8 cellular contexts compared by ENCODE assay signal in genomic region chr20:327041-327945, GRCh38. TPM values are rescaled to one million over a fixed set of nuclear protein-coding genes. Genes with fewer than 3 reads are reported as not detected.
A peak's percentile ranks its signal among the peaks of the same experiment; 100 is the strongest.
DNase-seq lines count a peak whose midpoint lies in the region; ATAC-seq and TF ChIP-seq lines count a peak whose summit lies in the region.

No MANE protein-coding gene starts in this region.

- H4K20me1 ChIP-seq in OCI-LY7 (ENCODE audit: insufficient read depth, low read length), result peaks cover 19% of the 10 kb centered on the region; the same call in 1 of the 2 replicates

- peak overlapping the region; percentile 85 for H3K27ac ChIP-seq in OCI-LY7 (ENCODE audit: low read depth, low read length, poor library complexity, severe bottlenecking)

- H3K4me3 Mint-ChIP-seq in IgD-negative memory B cell, result peak overlapping the region; percentile 66 to 91 (median 82)

- TF ChIP-seq CTCF in OCI-LY7 (conservative IDR thresholded peaks at IDR 0.05; ENCODE audit: low read length), result no peak
- no peak for TF ChIP-seq CTCF in mucosa of descending colon (IDR thresholded peaks at IDR 0.05)

- H3K79me2 ChIP-seq in OCI-LY7 (ENCODE audit: insufficient read depth, low read depth, low read length), result peaks cover 35% of the 10 kb centered on the region

- intact Hi-C loops in OCI-LY7 (cut with micrococcal nuclease; ENCODE audit: unreplicated experiment), result no loop called here
- intact Hi-C loops in mucosa of descending colon (cut with DNase I, micrococcal nuclease), result no loop called here

- CTCF ChIA-PET in OCI-LY7 (lab: Charles Lee; ENCODE audit: unreplicated experiment), result no interaction called here

- peak; percentile 89 for DNase-seq in Daoy (ENCODE audit: low read depth)
- peak; percentile 95 for DNase-seq in OCI-LY7 (ENCODE audit: low spot score)
- DNase-seq in activated T-cell treated with anti-CD3 and anti-CD28 coated beads, Interleukin-2, amount 50 U/mL, for 48 hours, result peak; percentile 87 to 88
- DNase-seq in erythroblast (lab: John Stamatoyannopoulos, UW), result peak; percentile 81 to 88
- peak; percentile 80 to 86 (median 83) for DNase-seq in mucosa of descending colon
- DNase-seq in stimulated activated CD8-positive, alpha-beta memory T cell treated with anti-CD3 and anti-CD28 coated beads, Interleukin-7, amount 100 ng/mL, for 24 hours (ENCODE audit: low read depth), result peak; percentile 53

- H3K27me3 Mint-ChIP-seq in IgD-negative memory B cell, result no peaks in the 10 kb centered on the region

- peaks cover 3 to 28% (median 25%) of the 10 kb centered on the region in 3 donors for H3K4me1 Mint-ChIP-seq in IgD-negative memory B cell

- H2AFZ ChIP-seq in OCI-LY7 (ENCODE audit: low read length), result 0 out of 2 replicates have a peak overlapping the region, but pooled peaks have one; percentile 4

- H3K36me3 Mint-ChIP-seq in IgD-negative memory B cell, result peaks cover 1% of the 10 kb centered on the region

- H3K27ac Mint-ChIP-seq in IgD-negative memory B cell, result peak overlapping the region; percentile 54 to 93 (median 67)

- H3K4me2 ChIP-seq in OCI-LY7 (ENCODE audit: low read length), result peak overlapping the region; percentile 91

- peak; percentile 8 for ATAC-seq in mucosa of descending colon
- ATAC-seq in GM21786 (IDR thresholded peaks at IDR 0.05; ENCODE audit: unreplicated experiment), result no peak

- H3K4me3 ChIP-seq in OCI-LY7 (ENCODE audit: low read depth, low read length, poor library complexity, severe bottlenecking) (peak overlapping the region; percentile 98), mucosa of descending colon (no peak overlapping the region)

- POLR2A ChIA-PET in OCI-LY7 (lab: Charles Lee), result no interaction called here

- H3K36me3 ChIP-seq in OCI-LY7 (ENCODE audit: insufficient read depth, low read length) (peaks cover 36% of the 10 kb centered on the region), mucosa of descending colon (ENCODE audit: low read depth) (no peaks in the 10 kb centered on the region)

- H3K9me3 Mint-ChIP-seq in IgD-negative memory B cell, result no peaks in the 10 kb centered on the region

- H3K9me3 ChIP-seq in OCI-LY7 (ENCODE audit: low read length), result no peaks in the 10 kb centered on the region
- no peaks in the 10 kb centered on the region for H3K9me3 ChIP-seq in mucosa of descending colon

- no peaks in the 10 kb centered on the region for H3K9me2 ChIP-seq in OCI-LY7 (ENCODE audit: insufficient read depth, low read length)

- TSS peak; percentile 61 for BruUV-seq in OCI-LY7 (replicated peaks; lab: Mats Ljungman, UMichigan)

- peaks cover 36% of the 10 kb centered on the region for H3K4me1 ChIP-seq in OCI-LY7 (ENCODE audit: insufficient read depth, low read length, poor library complexity, severe bottlenecking)
- peaks cover 25% of the 10 kb centered on the region for H3K4me1 ChIP-seq in mucosa of descending colon (ENCODE audit: low read depth)

- peak; percentile 2 for TF ChIP-seq POLR2A in erythroblast (IDR thresholded peaks at IDR 0.05; ENCODE audit: low read length)

RNA-seq across cellular contexts. Expression of gene SOX12, which starts 1.9 kb away (rescaled TPM):
- 1.1 and 1.5 TPM in 2 replicates for total RNA-seq in Daoy (2014; rRNA removed; shearing (Covaris generic))
- polyA plus RNA-seq in IgD-negative memory B cell, result 1.9 TPM
- 12.9 and 16.4 TPM in 2 replicates for total RNA-seq in OCI-LY7 (2014; rRNA removed; shearing (Covaris generic))
- 43.8 and 46.6 TPM in 2 replicates for total RNA-seq in OCI-LY7 (2022)
- 10 to 100 TPM in 1 of 3 donors, 1 to 10 TPM in 2; 3.9 to 24.0 (median 4.5) TPM for total RNA-seq in mucosa of descending colon

RNA-seq across cellular contexts. Expression of gene NRSN2, which starts 19.6 kb away (rescaled TPM):
- total RNA-seq in Daoy (2014; rRNA removed; shearing (Covaris generic)), result 19.2 and 19.3 TPM in 2 replicates
- polyA plus RNA-seq in IgD-negative memory B cell, result 6.2 TPM
- total RNA-seq in OCI-LY7 (2014; rRNA removed; shearing (Covaris generic)), result 0.32 and 0.49 TPM in 2 replicates
- total RNA-seq in OCI-LY7 (2022), result 0.66 and 0.86 TPM in 2 replicates
- total RNA-seq in mucosa of descending colon, result 10 to 100 TPM in 2 of 3 donors, 1 to 10 TPM in 1; 8.7 to 21.1 (median 13.1) TPM

RNA-seq across cellular contexts. Expression of gene ZCCHC3, which starts 29.9 kb away (rescaled TPM):
- total RNA-seq in Daoy (2014; rRNA removed; shearing (Covaris generic)), result 14.3 and 15.8 TPM in 2 replicates
- polyA plus RNA-seq in IgD-negative memory B cell, result 16.7 TPM
- 39.8 and 45.3 TPM in 2 replicates for total RNA-seq in OCI-LY7 (2014; rRNA removed; shearing (Covaris generic))
- total RNA-seq in OCI-LY7 (2022) (34.8 and 35.6 TPM in 2 replicates), mucosa of descending colon (10 to 100 TPM; 12.0 to 18.7 (median 12.6) TPM)

RNA-seq across cellular contexts. Expression of gene C20orf96, which starts 36.7 kb away (rescaled TPM):
- 0.51 and 0.57 TPM in 2 replicates for total RNA-seq in Daoy (2014; rRNA removed; shearing (Covaris generic))
- polyA plus RNA-seq in IgD-negative memory B cell, result 1.1 TPM
- 2.6 and 6.3 TPM in 2 replicates for total RNA-seq in OCI-LY7 (2014; rRNA removed; shearing (Covaris generic))
- total RNA-seq in OCI-LY7 (2022) (12.6 and 13.1 TPM in 2 replicates), mucosa of descending colon (10 to 100 TPM in 2 of 3 donors, 1 to 10 TPM in 1; 6.8 to 12.1 (median 11.3) TPM)

RNA-seq across cellular contexts. Expression of gene TRIB3, which starts 53.3 kb away (rescaled TPM):
- 11.2 and 16.3 TPM in 2 replicates for total RNA-seq in Daoy (2014; rRNA removed; shearing (Covaris generic))
- 20.1 TPM for polyA plus RNA-seq in IgD-negative memory B cell
- 87.2 and 114 TPM in 2 replicates for total RNA-seq in OCI-LY7 (2014; rRNA removed; shearing (Covaris generic))
- total RNA-seq in OCI-LY7 (2022) (92.7 and 111 TPM in 2 replicates), mucosa of descending colon (1 to 10 TPM; 1.4 to 7.4 (median 3.4) TPM)

Comparison
In these comparisons a context has a peak if more than half of its experiments do, and no peak if none do; other contexts are left out.
1. RNA of gene NRSN2, which starts 19.6 kb away (total RNA-seq): 19.2 to 19.3 TPM in Daoy and 8.7 to 21.1 TPM in mucosa of descending colon; 0.32 to 0.86 TPM in OCI-LY7; every median in the first group is over 4 times any median in the second.
2. Peak in every context shown above with its lines, with median percentiles within 50 percentile points of each other: DNase-seq.